ENCODE assay signal across 17 cellular contexts in the genomic region with DNA sequence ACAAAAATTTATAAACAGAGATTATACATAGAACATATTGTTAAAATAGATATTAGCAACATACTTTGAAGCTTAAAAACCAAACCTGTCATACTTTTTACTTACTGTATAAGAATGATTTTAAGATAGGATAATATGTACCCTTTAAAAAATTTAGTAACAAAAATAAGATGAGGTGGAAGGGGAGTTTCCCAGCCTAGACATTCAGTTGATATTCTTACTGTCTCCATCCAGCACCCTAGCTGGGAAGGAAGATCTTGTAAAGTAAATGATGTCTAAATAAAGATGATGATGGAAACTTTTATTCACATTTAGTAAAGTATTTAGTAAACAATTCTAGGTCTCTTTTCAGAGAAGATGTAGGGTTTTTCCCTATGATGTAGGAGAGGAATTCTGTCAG.
"Had no signal": no experiment of that assay in that cellular context is flagged by ENCODE, and none has a peak within 500 bp of the region (broad histone marks: within the 10 kb centered on the region; RNA-seq: fewer than 3 reads in every experiment).

No MANE protein-coding gene starts in this region.

- H3K27me3 ChIP-seq: stomach had no signal

- H3K36me3 ChIP-seq: stomach, thoracic aorta had no signal

- H3K27me3 Mint-ChIP-seq: activated naive CD8-positive, alpha-beta T cell treated with anti-CD3 and anti-CD28 coated beads, Interleukin-2, amount 10 ng/mL, durations not matched to agents 7 days and 5 days had no signal

- H3K27ac Mint-ChIP-seq: activated naive CD8-positive, alpha-beta T cell treated with anti-CD3 and anti-CD28 coated beads, Interleukin-2, amount 10 ng/mL, durations not matched to agents 7 days and 5 days; endodermal cell; mesothelial cell of epicardium had no signal

- H3K4me3 Mint-ChIP-seq: activated naive CD8-positive, alpha-beta T cell treated with anti-CD3 and anti-CD28 coated beads, Interleukin-2, amount 10 ng/mL, durations not matched to agents 7 days and 5 days; endodermal cell; mesothelial cell of epicardium; neural crest cell had no signal

- H3K4me3 ChIP-seq: lung, psoas muscle, stomach had no signal

- H3K9me3 Mint-ChIP-seq: activated naive CD8-positive, alpha-beta T cell treated with anti-CD3 and anti-CD28 coated beads, Interleukin-2, amount 10 ng/mL, durations not matched to agents 7 days and 5 days; endodermal cell had no signal

- H3K27ac ChIP-seq: psoas muscle had no signal

- H3K9me3 ChIP-seq: psoas muscle, stomach, thoracic aorta had no signal

- DNase-seq: activated CD4-positive, alpha-beta T cell treated with anti-CD3 and anti-CD28 coated beads, Interleukin-2, amount 50 U/mL, for 1 hour; activated naive CD4-positive, alpha-beta T cell; activated naive CD8-positive, alpha-beta T cell treated with anti-CD3 and anti-CD28 coated beads, Interleukin-2, amount 10 ng/mL, durations not matched to agents 7 days and 5 days; activated T-cell treated with anti-CD3 and anti-CD28 coated beads for 4 hours; cerebellar nuclear complex; dermis blood vessel endothelial cell; endodermal cell; hypothalamus; psoas muscle; stimulated activated CD4-positive, alpha-beta T cell treated with anti-CD3 and anti-CD28 coated beads, Interleukin-1b, Interleukin-23, amount 100 ng/mL, for 48 hours; stomach; SW 1271 had no signal

- ATAC-seq: psoas muscle, sciatic nerve had no signal
